ENCODE assay signal across 8 cellular contexts in the genomic region with DNA sequence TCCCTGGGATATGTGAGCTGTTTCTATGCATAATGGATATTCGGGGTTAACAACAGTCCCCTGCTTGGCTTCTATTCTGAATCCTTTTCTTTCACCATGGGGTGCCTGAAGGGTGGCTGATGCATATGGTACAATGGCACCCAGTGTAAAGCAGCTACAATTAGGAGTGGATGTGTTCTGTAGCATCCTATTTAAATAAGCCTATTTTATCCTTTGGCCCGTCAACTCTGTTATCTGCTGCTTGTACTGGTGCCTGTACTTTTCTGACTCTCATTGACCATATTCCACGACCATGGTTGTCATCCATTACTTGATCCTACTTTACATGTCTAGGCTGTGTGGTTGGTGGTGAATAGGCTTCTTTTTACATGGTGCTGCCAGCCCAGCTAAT. TPM values are rescaled to one million over a fixed set of nuclear protein-coding genes. Genes with fewer than 3 reads are reported as not detected.
A peak's percentile ranks its signal among the peaks of the same experiment; 100 is the strongest.
DNase-seq lines count a peak whose midpoint lies in the region; ATAC-seq, FAIRE-seq and TF ChIP-seq lines count a peak whose summit lies in the region.

No MANE protein-coding gene starts in this region.

- CTCF ChIA-PET in activated CD4-positive, alpha-beta memory T cell treated with anti-CD3 and anti-CD28 coated beads for 36 hours (lab: Charles Lee): interaction anchor here (0.6 to 3.6 kb wide), 7 partner anchors 25 to 260 kb away, joined by 3 to 21 read pairs (median 6); partner anchors contain the start of gene SELENOM

- no peaks in the 10 kb centered on the region for H3K27me3 ChIP-seq in HAP-1 (ENCODE audit: low read depth)

- peaks cover 1% of the 10 kb centered on the region for H3K27me3 Mint-ChIP-seq in activated CD4-positive, alpha-beta memory T cell treated with anti-CD3 and anti-CD28 coated beads for 36 hours

- peaks cover 85% of the 10 kb centered on the region for H3K36me3 Mint-ChIP-seq in activated CD4-positive, alpha-beta memory T cell treated with anti-CD3 and anti-CD28 coated beads for 36 hours
- peaks cover 61% of the 10 kb centered on the region for H3K36me3 Mint-ChIP-seq in stimulated activated effector memory CD8-positive, alpha-beta T cell treated with anti-CD3 and anti-CD28 coated beads, Interleukin-12 subunit alpha, Interleukin-12 subunit beta, amount 100 ng/mL, for 72 hours

- H3K36me3 ChIP-seq in HAP-1 (replicated peaks): peaks cover 56% of the 10 kb centered on the region

- peaks cover 42% of the 10 kb centered on the region for H3K9me3 ChIP-seq in HAP-1

- DNase-seq in HAP-1 (ENCODE audit: low spot score in 2 of 2) (no peak), H4 (ENCODE audit: low spot score) (no peak), foreskin melanocyte (no peak), COLO829 (ENCODE audit: low spot score) (no peak), H54 (ENCODE audit: insufficient read length, low spot score) (no peak)
- DNase-seq in activated CD4-positive, alpha-beta memory T cell treated with anti-CD3 and anti-CD28 coated beads for 36 hours: no peak
- DNase-seq in stimulated activated effector memory CD8-positive, alpha-beta T cell treated with anti-CD3 and anti-CD28 coated beads, Interleukin-12 subunit alpha, Interleukin-12 subunit beta, amount 100 ng/mL, for 72 hours (ENCODE audit: low spot score in 2 of 2): no peak

- POLR2A ChIA-PET in activated CD4-positive, alpha-beta memory T cell treated with anti-CD3 and anti-CD28 coated beads for 36 hours (lab: Charles Lee): no interaction called here

- peaks cover 54% of the 10 kb centered on the region for H3K4me1 Mint-ChIP-seq in activated CD4-positive, alpha-beta memory T cell treated with anti-CD3 and anti-CD28 coated beads for 36 hours (ENCODE audit: low read depth)
- H3K4me1 Mint-ChIP-seq in stimulated activated effector memory CD8-positive, alpha-beta T cell treated with anti-CD3 and anti-CD28 coated beads, Interleukin-12 subunit alpha, Interleukin-12 subunit beta, amount 100 ng/mL, for 72 hours: peaks cover 33% of the 10 kb centered on the region

- intact Hi-C loops in activated CD4-positive, alpha-beta memory T cell treated with anti-CD3 and anti-CD28 coated beads for 36 hours (cut with micrococcal nuclease): no loop called here

- peak overlapping the region; percentile 83 for H3K27ac Mint-ChIP-seq in activated CD4-positive, alpha-beta memory T cell treated with anti-CD3 and anti-CD28 coated beads for 36 hours
- peak overlapping the region; percentile 97 for H3K27ac Mint-ChIP-seq in stimulated activated effector memory CD8-positive, alpha-beta T cell treated with anti-CD3 and anti-CD28 coated beads, Interleukin-12 subunit alpha, Interleukin-12 subunit beta, amount 100 ng/mL, for 72 hours

- H3K4me1 ChIP-seq in HAP-1: peaks cover 10% of the 10 kb centered on the region; the same call in 1 of the 2 replicates

- peaks cover 61% of the 10 kb centered on the region for H3K9me3 Mint-ChIP-seq in activated CD4-positive, alpha-beta memory T cell treated with anti-CD3 and anti-CD28 coated beads for 36 hours
- H3K9me3 Mint-ChIP-seq in stimulated activated effector memory CD8-positive, alpha-beta T cell treated with anti-CD3 and anti-CD28 coated beads, Interleukin-12 subunit alpha, Interleukin-12 subunit beta, amount 100 ng/mL, for 72 hours: peaks cover 8% of the 10 kb centered on the region

- H3K4me3 Mint-ChIP-seq in activated CD4-positive, alpha-beta memory T cell treated with anti-CD3 and anti-CD28 coated beads for 36 hours: peak overlapping the region; percentile 85
- H3K4me3 Mint-ChIP-seq in stimulated activated effector memory CD8-positive, alpha-beta T cell treated with anti-CD3 and anti-CD28 coated beads, Interleukin-12 subunit alpha, Interleukin-12 subunit beta, amount 100 ng/mL, for 72 hours: peak overlapping the region; percentile 89

- peak overlapping the region; percentile 68 for H3K4me3 ChIP-seq in HAP-1
- H3K4me3 ChIP-seq in iPS-11a (ENCODE audit: low read depth, low read length): peak overlapping the region; percentile 80

- no peak for TF ChIP-seq POLR2A in H54 (IDR thresholded peaks at IDR 0.05; ENCODE audit: low read depth, low read length)

- no peak for FAIRE-seq in H54 (lab: Jason Lieb, UNC)

- no peak for ATAC-seq in stimulated activated effector memory CD8-positive, alpha-beta T cell treated with anti-CD3 and anti-CD28 coated beads, Interleukin-12 subunit alpha, Interleukin-12 subunit beta, amount 100 ng/mL, for 72 hours

- in situ Hi-C loops in HAP-1 (cut with MboI; ENCODE audit: low sequenced_read_pairs): no loop called here

RNA-seq across cellular contexts. Expression of gene TUG1, which starts 1.3 kb away (rescaled TPM):
- total RNA-seq in activated CD4-positive, alpha-beta memory T cell treated with anti-CD3 and anti-CD28 coated beads for 36 hours: 10 to 100 TPM; 35.6 to 38.3 TPM
- total RNA-seq in H4 (2014; rRNA removed; shearing (Covaris generic)): 35.8 and 38.2 TPM in 2 replicates

RNA-seq across cellular contexts. Expression of gene MORC2, which starts 1.8 kb away (rescaled TPM):
- 10 to 100 TPM; 20.3 to 20.9 TPM for total RNA-seq in activated CD4-positive, alpha-beta memory T cell treated with anti-CD3 and anti-CD28 coated beads for 36 hours
- total RNA-seq in H4 (2014; rRNA removed; shearing (Covaris generic)): 9.0 and 10.8 TPM in 2 replicates
